ENCODE assay signal across 15 cellular contexts in the genomic region with DNA sequence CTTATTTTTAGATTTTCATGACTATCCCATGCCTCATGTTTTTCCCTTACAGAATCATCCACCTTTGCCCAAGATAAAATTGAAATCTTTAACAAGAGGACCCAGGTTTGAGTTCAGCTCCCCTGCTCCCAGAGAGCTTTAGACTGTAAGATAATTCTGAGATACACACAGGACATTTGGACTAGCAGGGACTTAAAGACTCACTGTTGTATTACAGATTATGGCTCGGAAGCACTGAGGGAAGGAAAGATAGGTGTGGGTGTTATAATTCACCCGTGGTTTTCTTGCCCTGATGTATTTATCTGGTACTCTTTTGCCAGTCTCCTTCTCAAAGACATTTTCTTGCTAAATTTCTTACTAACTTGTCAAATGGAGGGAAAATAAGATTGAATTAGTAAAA.
"Had no signal": no experiment of that assay in that cellular context is flagged by ENCODE, and none has a peak within 500 bp of the region (broad histone marks: within the 10 kb centered on the region; RNA-seq: fewer than 3 reads in every experiment).

No MANE protein-coding gene starts in this region.

- H3K27ac ChIP-seq: dorsolateral prefrontal cortex, right atrium auricular region, skin epidermis, thoracic aorta had no signal

- H3K27ac Mint-ChIP-seq: endodermal cell, nephron progenitor cell had no signal

- H3K27me3 ChIP-seq: dorsolateral prefrontal cortex, right atrium auricular region had no signal

- H3K4me3 Mint-ChIP-seq: endodermal cell, nephron progenitor cell had no signal

- H3K36me3 ChIP-seq: thoracic aorta had no signal

- H3K4me3 ChIP-seq: dorsolateral prefrontal cortex, lung, right atrium auricular region, skin epidermis, thoracic aorta had no signal

- ATAC-seq: activated CD4-positive, CD25-positive, alpha-beta regulatory T cell treated with anti-CD3 and anti-CD28 coated beads, Interleukin-2, amount 50 U/mL, for 24 hours had no signal

- DNase-seq: activated effector memory CD4-positive, alpha-beta T cell treated with anti-CD3 and anti-CD28 coated beads, Interleukin-2, amount 50 U/mL, for 16 hours; amniotic stem cell; dorsolateral prefrontal cortex; endodermal cell; islet precursor cell; nephron progenitor cell; occipital lobe; stimulated activated CD4-positive, alpha-beta T cell treated with anti-CD3 and anti-CD28 coated beads, Interleukin-15, amount 100 ng/mL, for 24 hours; stimulated activated CD4-positive, alpha-beta T cell treated with anti-CD3 and anti-CD28 coated beads, Interleukin-4, amount 100 ng/mL, for 1 hour; SW 1271 had no signal

- H3K9me3 ChIP-seq: right atrium auricular region, thoracic aorta had no signal
